7 cellular contexts compared by ENCODE assay signal in genomic region chr6:31826793-31827285, GRCh38. TPM values are rescaled to one million over a fixed set of nuclear protein-coding genes. Genes with fewer than 3 reads are reported as not detected.
DNase-seq lines count a peak whose midpoint lies in the region; ATAC-seq and TF ChIP-seq lines count a peak whose summit lies in the region.

No MANE protein-coding gene starts in this region.

- TF ChIP-seq EP300 in upper lobe of left lung (IDR thresholded peaks at IDR 0.05), result no peak

- H3K9ac ChIP-seq in endodermal cell (ENCODE audit: extremely low read depth, low read length, poor library complexity, severe bottlenecking), result peak overlapping the region; percentile 50

- no peaks in the 10 kb centered on the region for H3K9me3 Mint-ChIP-seq in T-helper 2 cell treated with Interferon-gamma antibody and Interleukin-4, amounts not matched to agents 5 μg/mL and 100 μg/mL, for 36 hours
- H3K9me3 Mint-ChIP-seq in endodermal cell, result no peaks in the 10 kb centered on the region

- H3K9me3 ChIP-seq in endodermal cell (ENCODE audit: control insufficient read depth, low read length) (no peaks in the 10 kb centered on the region), mesodermal cell (ENCODE audit: control insufficient read depth, low read length) (no peaks in the 10 kb centered on the region), upper lobe of left lung (no peaks in the 10 kb centered on the region)

- 4 to 6% methylated on average over 13 of the region's 13 CpGs for WGBS in endodermal cell (ENCODE audit: insufficient coverage in 1 of 2, insufficient read length in 1 of 2), 2 experiments
- WGBS in mesodermal cell (ENCODE audit: insufficient coverage in 2 of 2), 2 experiments, result 0 to 8% methylated on average over 6 to 7 of the region's 13 CpGs
- 0% methylated on average over 13 of the region's 13 CpGs for WGBS in upper lobe of left lung, 2 donors

- H3K4me1 ChIP-seq in endodermal cell (ENCODE audit: control insufficient read depth, insufficient read depth, low read length) (no peaks in the 10 kb centered on the region), mesodermal cell (ENCODE audit: control insufficient read depth, insufficient read depth, low read length, poor library complexity, severe bottlenecking) (peaks cover 10% of the 10 kb centered on the region), upper lobe of left lung (peaks cover 42 to 55% (median 50%) of the 10 kb centered on the region in 4 donors)

- TF ChIP-seq POLR2A in upper lobe of left lung (IDR thresholded peaks at IDR 0.05), result peak in 3 of 4 donors; percentile 25 to 85 (median 64)

- peak overlapping the region; percentile 97 for H3K4me3 Mint-ChIP-seq in T-helper 2 cell treated with Interferon-gamma antibody and Interleukin-4, amounts not matched to agents 5 μg/mL and 100 μg/mL, for 36 hours
- H3K4me3 Mint-ChIP-seq in endodermal cell, result peak overlapping the region; percentile 80

- H3K27ac Mint-ChIP-seq in T-helper 2 cell treated with Interferon-gamma antibody and Interleukin-4, amounts not matched to agents 5 μg/mL and 100 μg/mL, for 36 hours, result peak overlapping the region; percentile 99
- peak overlapping the region; percentile 97 for H3K27ac Mint-ChIP-seq in endodermal cell

- H3K27me3 Mint-ChIP-seq in T-helper 2 cell treated with Interferon-gamma antibody and Interleukin-4, amounts not matched to agents 5 μg/mL and 100 μg/mL, for 36 hours (ENCODE audit: low read depth), result no peaks in the 10 kb centered on the region
- no peaks in the 10 kb centered on the region for H3K27me3 Mint-ChIP-seq in endodermal cell (ENCODE audit: insufficient read depth)

- H3K36me3 Mint-ChIP-seq in T-helper 2 cell treated with Interferon-gamma antibody and Interleukin-4, amounts not matched to agents 5 μg/mL and 100 μg/mL, for 36 hours (ENCODE audit: low read depth), result peaks cover 13% of the 10 kb centered on the region
- no peaks in the 10 kb centered on the region for H3K36me3 Mint-ChIP-seq in endodermal cell (ENCODE audit: low read depth)

- peak; percentile 4 for ATAC-seq in HG02970 (IDR thresholded peaks at IDR 0.05; ENCODE audit: low FRiP score, unreplicated experiment)
- peak; percentile 70 to 81 for ATAC-seq in upper lobe of left lung (ENCODE audit: low FRiP score in 2 of 2)
- no peak for ATAC-seq in GM18861 (IDR thresholded peaks at IDR 0.05; ENCODE audit: unreplicated experiment)

- H3K27me3 ChIP-seq in GM06990 (replicated peaks; ENCODE audit: control insufficient read depth, insufficient read depth, low read length) (no peaks in the 10 kb centered on the region), endodermal cell (ENCODE audit: control insufficient read depth, insufficient read depth, low read length, poor library complexity, severe bottlenecking) (no peaks in the 10 kb centered on the region), upper lobe of left lung (no peaks in the 10 kb centered on the region)

- H3K27ac ChIP-seq in endodermal cell (ENCODE audit: low read depth, low read length) (peak overlapping the region; percentile 74), mesodermal cell (ENCODE audit: low read depth, low read length, severe bottlenecking) (peak overlapping the region; percentile 94), upper lobe of left lung (peak overlapping the region; percentile 88 to 99 (median 96))

- H3K36me3 ChIP-seq in GM06990 (ENCODE audit: control insufficient read depth, insufficient read depth, low read length) (no peaks in the 10 kb centered on the region), endodermal cell (ENCODE audit: control insufficient read depth, insufficient read depth, low read length) (no peaks in the 10 kb centered on the region), mesodermal cell (ENCODE audit: control insufficient read depth, insufficient read depth, low read length) (no peaks in the 10 kb centered on the region), upper lobe of left lung (no peaks in the 10 kb centered on the region)

- H3K4me3 ChIP-seq in GM06990 (replicated peaks; ENCODE audit: low read depth, low read length), result peak overlapping the region; percentile 66
- H3K4me3 ChIP-seq in endodermal cell (ENCODE audit: low read length), result peak overlapping the region; percentile 80
- H3K4me3 ChIP-seq in mesodermal cell (ENCODE audit: extremely low read depth, insufficient read depth, low read length, poor library complexity, severe bottlenecking), result peak overlapping the region; percentile 38
- H3K4me3 ChIP-seq in upper lobe of left lung, result peak overlapping the region; percentile 40 to 80 (median 56)

- H3K4me1 Mint-ChIP-seq in T-helper 2 cell treated with Interferon-gamma antibody and Interleukin-4, amounts not matched to agents 5 μg/mL and 100 μg/mL, for 36 hours (ENCODE audit: low read depth), result peaks cover 40% of the 10 kb centered on the region
- peaks cover 34% of the 10 kb centered on the region for H3K4me1 Mint-ChIP-seq in endodermal cell

- TF ChIP-seq CTCF in GM06990 (IDR thresholded peaks at IDR 0.05; ENCODE audit: insufficient read depth, low read length, poor library complexity, severe bottlenecking), result no peak
- TF ChIP-seq CTCF in endodermal cell (conservative IDR thresholded peaks at IDR 0.05), result no peak
- TF ChIP-seq CTCF in upper lobe of left lung (IDR thresholded peaks at IDR 0.05), result no peak

- no peak for DNase-seq in GM06990 (ENCODE audit: extremely low read depth, insufficient read length)
- DNase-seq in T-helper 2 cell treated with Interferon-gamma antibody and Interleukin-4, amounts not matched to agents 5 μg/mL and 100 μg/mL, for 36 hours (ENCODE audit: low spot score), result no peak
- peak; percentile 85 for DNase-seq in endodermal cell
- DNase-seq in upper lobe of left lung, result peak; percentile 90 to 92

RNA-seq across cellular contexts. Expression of gene HSPA1B, which starts 0.7 kb away (rescaled TPM):
- total RNA-seq in endodermal cell (10 to 100 TPM; 61.8 to 83.9 TPM), upper lobe of left lung (100 to 1,000 TPM in 5 of 6 donors, 10 to 100 TPM in 1; 92.2 to 177 (median 127) TPM)
- polyA plus RNA-seq in endodermal cell (2013, experiment 1 of 2), result 64.0 TPM
- polyA plus RNA-seq in endodermal cell (2013, experiment 2 of 2), result 54.0 TPM
- polyA plus RNA-seq in mesodermal cell (2013, experiment 1 of 2), result 42.1 TPM
- polyA plus RNA-seq in mesodermal cell (2013, experiment 2 of 2), result 32.1 TPM

RNA-seq across cellular contexts. Expression of gene HSPA1A, which starts 11.5 kb away (rescaled TPM):
- total RNA-seq in endodermal cell (10 to 100 TPM; 53.1 to 62.6 TPM), upper lobe of left lung (100 to 1,000 TPM in 5 of 6 donors, 10 to 100 TPM in 1; 80.7 to 236 (median 144) TPM)
- 50.5 TPM for polyA plus RNA-seq in endodermal cell (2013, experiment 1 of 2)
- 49.6 TPM for polyA plus RNA-seq in endodermal cell (2013, experiment 2 of 2)
- 43.6 TPM for polyA plus RNA-seq in mesodermal cell (2013, experiment 1 of 2)
- polyA plus RNA-seq in mesodermal cell (2013, experiment 2 of 2), result 36.9 TPM

RNA-seq across cellular contexts. Expression of gene HSPA1L, which starts 11.8 kb away (rescaled TPM):
- total RNA-seq in endodermal cell (1 to 10 TPM; 1.2 to 1.5 TPM), upper lobe of left lung (1 to 10 TPM in 5 of 6 donors, under 1 TPM in 1; 0.89 to 3.1 (median 2.0) TPM)
- 1.1 TPM for polyA plus RNA-seq in endodermal cell (2013, experiment 1 of 2)
- polyA plus RNA-seq in endodermal cell (2013, experiment 2 of 2), result 1.4 TPM
- 1.9 TPM for polyA plus RNA-seq in mesodermal cell (2013, experiment 1 of 2)
- 1.4 TPM for polyA plus RNA-seq in mesodermal cell (2013, experiment 2 of 2)

RNA-seq across cellular contexts. Expression of gene LSM2, which starts 20.1 kb away (rescaled TPM):
- total RNA-seq in endodermal cell, result 100 to 1,000 TPM; 106 to 119 TPM
- polyA plus RNA-seq in endodermal cell (2013, experiment 1 of 2), result 131 TPM
- 120 TPM for polyA plus RNA-seq in endodermal cell (2013, experiment 2 of 2)
- polyA plus RNA-seq in mesodermal cell (2013, experiment 1 of 2), result 108 TPM
- 96.7 TPM for polyA plus RNA-seq in mesodermal cell (2013, experiment 2 of 2)
- total RNA-seq in upper lobe of left lung, result 10 to 100 TPM in 5 of 6 donors, 1 to 10 TPM in 1; 5.0 to 44.9 (median 20.9) TPM

RNA-seq across cellular contexts. Expression of gene VARS1, which starts 31.3 kb away (rescaled TPM):
- total RNA-seq in endodermal cell, result 10 to 100 TPM; 81.4 to 83.1 TPM
- polyA plus RNA-seq in endodermal cell (2013, experiment 1 of 2), result 76.2 TPM
- 67.5 TPM for polyA plus RNA-seq in endodermal cell (2013, experiment 2 of 2)
- polyA plus RNA-seq in mesodermal cell (2013, experiment 1 of 2), result 76.5 TPM
- 67.8 TPM for polyA plus RNA-seq in mesodermal cell (2013, experiment 2 of 2)
- 10 to 100 TPM; 21.2 to 67.8 (median 39.7) TPM for total RNA-seq in upper lobe of left lung

Comparison
In these comparisons a context has a peak if more than half of its experiments do, and no peak if none do; other contexts are left out.
1. DNase-seq: peak in endodermal cell (single experiment) and upper lobe of left lung (2 of 2); none in GM06990 (single experiment) and T-helper 2 cell treated with Interferon-gamma antibody and Interleukin-4, amounts not matched to agents 5 μg/mL and 100 μg/mL, for 36 hours (single experiment).
2. Peak in every context shown above with its lines, with median percentiles within 50 percentile points of each other: H3K4me3 ChIP-seq and H3K27ac ChIP-seq.